11 cellular contexts compared by ENCODE assay signal in genomic region chr1:112625696-112626095, GRCh38. TPM values are rescaled to one million over a fixed set of nuclear protein-coding genes. Genes with fewer than 3 reads are reported as not detected.
DNase-seq lines count a peak whose midpoint lies in the region; ATAC-seq and TF ChIP-seq lines count a peak whose summit lies in the region.
"Had no signal": no experiment of that assay in that cellular context is flagged by ENCODE, and none has a peak within 500 bp of the region (broad histone marks: within the 10 kb centered on the region; RNA-seq: fewer than 3 reads in every experiment).

No MANE protein-coding gene starts in this region.

- H3K4me2 ChIP-seq in DND-41 (ENCODE audit: insufficient read depth, low read length): peak overlapping the region; percentile 9; the same call in 1 of the 2 replicates

- H3K4me1 Mint-ChIP-seq in natural killer cell treated with Interleukin-12 subunit alpha and Interleukin-12 subunit beta and Interleukin-15 and Interleukin-18, amount 100 ng/mL, for 72 hours (ENCODE audit: low read depth in 2 of 2): peaks cover 58 to 63% of the 10 kb centered on the region in 2 donors

- peak overlapping the region; percentile 18 for H3K4me3 Mint-ChIP-seq in natural killer cell treated with Interleukin-12 subunit alpha and Interleukin-12 subunit beta and Interleukin-15 and Interleukin-18, amount 100 ng/mL, for 72 hours

- peaks cover 14% of the 10 kb centered on the region for H3K36me3 Mint-ChIP-seq in natural killer cell treated with Interleukin-12 subunit alpha and Interleukin-12 subunit beta and Interleukin-15 and Interleukin-18, amount 100 ng/mL, for 72 hours

- no peaks in the 10 kb centered on the region for H3K9me3 ChIP-seq in DND-41 (ENCODE audit: insufficient read depth, low read length, severe bottlenecking)
- H3K9me3 ChIP-seq in effector memory CD4-positive, alpha-beta T cell (ENCODE audit: control insufficient read depth, low read length): no peaks in the 10 kb centered on the region

- H3K4me1 ChIP-seq in DND-41 (ENCODE audit: insufficient read depth, low read length): peaks cover 36% of the 10 kb centered on the region
- peaks cover 33% of the 10 kb centered on the region for H3K4me1 ChIP-seq in effector memory CD4-positive, alpha-beta T cell (ENCODE audit: control insufficient read depth, insufficient read depth, low read length, poor library complexity, severe bottlenecking)

- H3K27me3 Mint-ChIP-seq in natural killer cell treated with Interleukin-12 subunit alpha and Interleukin-12 subunit beta and Interleukin-15 and Interleukin-18, amount 100 ng/mL, for 72 hours: no peaks in the 10 kb centered on the region

- ATAC-seq in DND-41 (ENCODE audit: insufficient read depth, low read depth): no peak
- peak in 1 of 2 donors; percentile 38 for ATAC-seq in natural killer cell treated with Interleukin-12 subunit alpha and Interleukin-12 subunit beta and Interleukin-15 and Interleukin-18, amount 100 ng/mL, for 72 hours
- ATAC-seq in GM21737 (IDR thresholded peaks at IDR 0.05; ENCODE audit: unreplicated experiment): no peak
- no peak for ATAC-seq in HG02938 (IDR thresholded peaks at IDR 0.05; ENCODE audit: unreplicated experiment)

- no peak overlapping the region for H3K9ac ChIP-seq in DND-41 (ENCODE audit: low read depth, low read length)

- no peak overlapping the region for H3K27ac ChIP-seq in DND-41 (ENCODE audit: low read length)
- peak overlapping the region; percentile 18 for H3K27ac ChIP-seq in effector memory CD4-positive, alpha-beta T cell (ENCODE audit: insufficient read depth, low read length, poor library complexity, severe bottlenecking)

- H2AFZ ChIP-seq in DND-41 (ENCODE audit: low read depth, low read length): no peak overlapping the region

- H3K79me2 ChIP-seq in DND-41 (ENCODE audit: insufficient read depth, low read length): peaks cover 98% of the 10 kb centered on the region

- H3K4me3 ChIP-seq in DND-41 (ENCODE audit: low read depth in 1 of 2, low read length in 2 of 2): no peak overlapping the region
- no peak overlapping the region for H3K4me3 ChIP-seq in effector memory CD4-positive, alpha-beta T cell (ENCODE audit: insufficient read depth, low read depth, low read length, poor library complexity, severe bottlenecking)

- DNase-seq in DND-41: no peak
- peak; percentile 56 for DNase-seq in RPMI7951 (ENCODE audit: low read depth)
- DNase-seq in effector memory CD4-positive, alpha-beta T cell: no peak
- DNase-seq in natural killer cell treated with Interleukin-12 subunit alpha and Interleukin-12 subunit beta and Interleukin-15 and Interleukin-18, amount 100 ng/mL, for 72 hours (ENCODE audit: low spot score): no peak
- no peak for DNase-seq in occipital lobe (lab: John Stamatoyannopoulos, UW)
- no peak for DNase-seq in SW 1271 (lab: John Stamatoyannopoulos, UW)
- DNase-seq: cortex of kidney, GF-D8, RPMI8226 had no signal

- peaks cover 73% of the 10 kb centered on the region for H4K20me1 ChIP-seq in DND-41 (ENCODE audit: insufficient read depth, low read length)

- peaks cover 33% of the 10 kb centered on the region for H3K36me3 ChIP-seq in DND-41 (ENCODE audit: insufficient read depth, low read length)
- peaks cover 19% of the 10 kb centered on the region for H3K36me3 ChIP-seq in effector memory CD4-positive, alpha-beta T cell (ENCODE audit: control insufficient read depth, insufficient read depth, low read length)

- H3K9me3 Mint-ChIP-seq in natural killer cell treated with Interleukin-12 subunit alpha and Interleukin-12 subunit beta and Interleukin-15 and Interleukin-18, amount 100 ng/mL, for 72 hours: no peaks in the 10 kb centered on the region

- peak overlapping the region in 1 of 2 donors; percentile 5 for H3K27ac Mint-ChIP-seq in natural killer cell treated with Interleukin-12 subunit alpha and Interleukin-12 subunit beta and Interleukin-15 and Interleukin-18, amount 100 ng/mL, for 72 hours

- H3K27me3 ChIP-seq in DND-41 (ENCODE audit: insufficient read depth, low read length, poor library complexity): no peaks in the 10 kb centered on the region
- H3K27me3 ChIP-seq in effector memory CD4-positive, alpha-beta T cell (replicated peaks; ENCODE audit: control insufficient read depth, insufficient read depth, low read length, poor library complexity, severe bottlenecking): no peaks in the 10 kb centered on the region

- TF ChIP-seq CTCF in DND-41 (IDR thresholded peaks at IDR 0.05; ENCODE audit: borderline replicate concordance, extremely low read depth, low read length, poor library complexity, severe bottlenecking): no peak

RNA-seq across cellular contexts. Expression of gene CAPZA1, which starts 6.1 kb away (rescaled TPM):
- 251 and 265 TPM in 2 replicates for total RNA-seq in RPMI7951 (2014; rRNA removed; shearing (Covaris generic))
- 100 to 1,000 TPM; 213 to 259 TPM for total RNA-seq in natural killer cell treated with Interleukin-12 subunit alpha and Interleukin-12 subunit beta and Interleukin-15 and Interleukin-18, amount 100 ng/mL, for 72 hours
- 83.3 TPM for total RNA-seq in occipital lobe

RNA-seq across cellular contexts. Expression of gene ST7L, which starts 6.8 kb away (rescaled TPM):
- 27.4 and 31.5 TPM in 2 replicates for total RNA-seq in RPMI7951 (2014; rRNA removed; shearing (Covaris generic))
- total RNA-seq in natural killer cell treated with Interleukin-12 subunit alpha and Interleukin-12 subunit beta and Interleukin-15 and Interleukin-18, amount 100 ng/mL, for 72 hours: 10 to 100 TPM; 11.9 to 19.2 TPM
- total RNA-seq in occipital lobe: 42.6 TPM

RNA-seq across cellular contexts. Expression of gene MOV10, which starts 48.8 kb away (rescaled TPM):
- 36.3 and 56.7 TPM in 2 replicates for total RNA-seq in RPMI7951 (2014; rRNA removed; shearing (Covaris generic))
- 10 to 100 TPM; 71.0 to 78.0 TPM for total RNA-seq in natural killer cell treated with Interleukin-12 subunit alpha and Interleukin-12 subunit beta and Interleukin-15 and Interleukin-18, amount 100 ng/mL, for 72 hours
- total RNA-seq in occipital lobe: 3.7 TPM
